2 cellular contexts compared by ENCODE assay signal in the genomic region with DNA sequence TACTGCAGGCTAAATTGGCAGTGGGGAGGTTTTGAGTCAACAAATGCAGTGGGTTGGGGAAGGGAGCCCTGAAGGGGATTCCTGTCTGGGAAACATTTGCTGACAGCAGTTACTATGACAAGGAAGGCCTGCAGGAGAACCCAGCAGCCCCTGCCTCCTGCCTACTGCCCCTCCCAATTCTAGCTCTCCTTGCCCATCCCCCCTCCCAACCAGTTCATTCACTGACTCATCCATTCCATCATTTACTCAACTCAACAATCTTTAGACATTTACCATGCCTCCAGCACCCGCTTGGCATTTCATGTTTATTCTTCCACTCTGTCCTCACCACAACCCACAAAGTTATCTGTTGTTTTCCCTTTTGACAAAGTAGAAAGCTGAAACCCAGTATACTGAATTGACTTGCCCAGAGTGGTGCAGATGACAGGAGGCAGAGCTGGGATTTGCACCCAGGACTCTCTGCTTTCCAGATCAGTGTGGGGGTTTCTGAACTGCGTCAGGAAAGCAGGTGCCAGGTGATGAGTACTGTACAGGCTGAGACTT.
TF ChIP-seq lines count a peak whose summit lies in the region.

No MANE protein-coding gene starts in this region.

TF ChIP-seq in HCT116, 20 proteins besides CTCF, POLR2A, EP300 and RAD21:
- TF ChIP-seq, protein P1, sequence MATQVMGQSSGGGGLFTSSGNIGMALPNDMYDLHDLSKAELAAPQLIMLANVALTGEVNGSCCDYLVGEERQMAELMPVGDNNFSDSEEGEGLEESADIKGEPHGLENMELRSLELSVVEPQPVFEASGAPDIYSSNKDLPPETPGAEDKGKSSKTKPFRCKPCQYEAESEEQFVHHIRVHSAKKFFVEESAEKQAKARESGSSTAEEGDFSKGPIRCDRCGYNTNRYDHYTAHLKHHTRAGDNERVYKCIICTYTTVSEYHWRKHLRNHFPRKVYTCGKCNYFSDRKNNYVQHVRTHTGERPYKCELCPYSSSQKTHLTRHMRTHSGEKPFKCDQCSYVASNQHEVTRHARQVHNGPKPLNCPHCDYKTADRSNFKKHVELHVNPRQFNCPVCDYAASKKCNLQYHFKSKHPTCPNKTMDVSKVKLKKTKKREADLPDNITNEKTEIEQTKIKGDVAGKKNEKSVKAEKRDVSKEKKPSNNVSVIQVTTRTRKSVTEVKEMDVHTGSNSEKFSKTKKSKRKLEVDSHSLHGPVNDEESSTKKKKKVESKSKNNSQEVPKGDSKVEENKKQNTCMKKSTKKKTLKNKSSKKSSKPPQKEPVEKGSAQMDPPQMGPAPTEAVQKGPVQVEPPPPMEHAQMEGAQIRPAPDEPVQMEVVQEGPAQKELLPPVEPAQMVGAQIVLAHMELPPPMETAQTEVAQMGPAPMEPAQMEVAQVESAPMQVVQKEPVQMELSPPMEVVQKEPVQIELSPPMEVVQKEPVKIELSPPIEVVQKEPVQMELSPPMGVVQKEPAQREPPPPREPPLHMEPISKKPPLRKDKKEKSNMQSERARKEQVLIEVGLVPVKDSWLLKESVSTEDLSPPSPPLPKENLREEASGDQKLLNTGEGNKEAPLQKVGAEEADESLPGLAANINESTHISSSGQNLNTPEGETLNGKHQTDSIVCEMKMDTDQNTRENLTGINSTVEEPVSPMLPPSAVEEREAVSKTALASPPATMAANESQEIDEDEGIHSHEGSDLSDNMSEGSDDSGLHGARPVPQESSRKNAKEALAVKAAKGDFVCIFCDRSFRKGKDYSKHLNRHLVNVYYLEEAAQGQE (IDR thresholded peaks at IDR 0.05; ENCODE audit: low read depth) = no peak
- peak; percentile 26; the same call in 1 of the 2 replicates for TF ChIP-seq FOSL1 (IDR thresholded peaks at IDR 0.05; ENCODE audit: low read depth)
TF ChIP-seq in HCT116: peak in this region for 1.

TF ChIP-seq in HepG2, 621 proteins besides CTCF, POLR2A, EP300 and RAD21:
- TF ChIP-seq, protein P1 (IDR thresholded peaks at IDR 0.05; ENCODE audit: borderline replicate concordance in 1 of 2, low read depth in 1 of 2, low read length in 2 of 2) = no peak
- TF ChIP-seq, protein P2, sequence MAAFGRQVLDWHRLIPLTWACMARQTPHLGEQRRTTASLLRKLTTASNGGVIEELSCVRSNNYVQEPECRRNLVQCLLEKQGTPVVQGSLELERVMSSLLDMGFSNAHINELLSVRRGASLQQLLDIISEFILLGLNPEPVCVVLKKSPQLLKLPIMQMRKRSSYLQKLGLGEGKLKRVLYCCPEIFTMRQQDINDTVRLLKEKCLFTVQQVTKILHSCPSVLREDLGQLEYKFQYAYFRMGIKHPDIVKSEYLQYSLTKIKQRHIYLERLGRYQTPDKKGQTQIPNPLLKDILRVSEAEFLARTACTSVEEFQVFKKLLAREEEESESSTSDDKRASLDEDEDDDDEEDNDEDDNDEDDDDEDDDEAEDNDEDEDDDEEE (CRISPR knock-in tag; IDR thresholded peaks at IDR 0.05) = no peak
- no peak for TF ChIP-seq ZMYM2 (CRISPR knock-in tag; IDR thresholded peaks at IDR 0.05)
